In genomic region chr13:51625555-51626345, GRCh38 we compare ENCODE assay signal across 11 cellular contexts. TPM values are rescaled to one million over a fixed set of nuclear protein-coding genes. Genes with fewer than 3 reads are reported as not detected.
A peak's percentile ranks its signal among the peaks of the same experiment; 100 is the strongest.
DNase-seq lines count a peak whose midpoint lies in the region; ATAC-seq, FAIRE-seq and TF ChIP-seq lines count a peak whose summit lies in the region.
"Had no signal": no experiment of that assay in that cellular context is flagged by ENCODE, and none has a peak within 500 bp of the region (broad histone marks: within the 10 kb centered on the region; RNA-seq: fewer than 3 reads in every experiment).

No MANE protein-coding gene starts in this region.

- DNase-seq in activated naive CD4-positive, alpha-beta T cell treated with anti-CD3 and anti-CD28 coated beads, Interleukin-2, amount 10 ng/mL, durations not matched to agents 7 days and 5 days = no peak
- no peak for DNase-seq in HepG2 (ENCODE audit: low spot score)
- no peak for DNase-seq in suprapubic skin (ENCODE audit: low spot score in 2 of 2)
- no peak for DNase-seq in activated CD4-positive, CD25-positive, alpha-beta regulatory T cell treated with anti-CD3 and anti-CD28 coated beads, Interleukin-2, amount 50 U/mL, for 72 hours
- no peak for DNase-seq in small intestine
- DNase-seq: activated naive CD4-positive, alpha-beta T cell treated with anti-CD3 and anti-CD28 coated beads for 36 hours; NCI-H187 had no signal

- peaks cover 66% of the 10 kb centered on the region for H3K4me1 ChIP-seq in HepG2 (ENCODE audit: insufficient read depth, low read length)
- H3K4me1 ChIP-seq in suprapubic skin = peaks cover 70% of the 10 kb centered on the region
- no peaks in the 10 kb centered on the region for H3K4me1 ChIP-seq in small intestine (ENCODE audit: control insufficient read depth in 2 of 2, insufficient read depth in 1 of 2, low read depth in 1 of 2, low read length in 1 of 2)

- BruUV-seq in HepG2 (replicated peaks; lab: Mats Ljungman, UMichigan) = no TSS peak

- in situ Hi-C loops in HepG2 (cut with HindIII; ENCODE audit: extremely low pct_ligation_motif_present, low pct_unique_long_range_greater_than_20kb) = no loop called here

- POLR2A ChIA-PET in HepG2 (lab: Yijun Ruan, JAX) = interaction anchor here (2.3 kb wide), 1 partner anchor 173 kb away, joined by 7 read pairs; the partner anchor contains the start of gene INTS6

- TF ChIP-seq POLR2A in HepG2 (IDR thresholded peaks at IDR 0.05; ENCODE audit: insufficient read depth in 1 of 2, low read depth in 2 of 2, low read length in 2 of 2) (no peak), suprapubic skin (IDR thresholded peaks at IDR 0.05) (no peak)

- H3K36me3 Mint-ChIP-seq in activated naive CD4-positive, alpha-beta T cell treated with anti-CD3 and anti-CD28 coated beads, Interleukin-2, amount 50 U/mL, for 24 hours = no peaks in the 10 kb centered on the region
- H3K36me3 Mint-ChIP-seq in activated naive CD4-positive, alpha-beta T cell treated with anti-CD3 and anti-CD28 coated beads, Interleukin-2, amount 10 ng/mL, durations not matched to agents 7 days and 5 days = no peaks in the 10 kb centered on the region
- peaks cover 24% of the 10 kb centered on the region for H3K36me3 Mint-ChIP-seq in dendritic cell treated with granulocyte-macrophage colony-stimulating factor and Interleukin-4, amounts not matched to agents 40 ng/mL and 50 ng/mL, for 4 days (ENCODE audit: low read depth)

- FAIRE-seq in HepG2 (lab: Jason Lieb, UNC) (no peak), small intestine (lab: Jason Lieb, UNC) (no peak)

- no peak overlapping the region for H3K4me3 Mint-ChIP-seq in activated naive CD4-positive, alpha-beta T cell treated with anti-CD3 and anti-CD28 coated beads, Interleukin-2, amount 50 U/mL, for 24 hours
- no peak overlapping the region for H3K4me3 Mint-ChIP-seq in activated naive CD4-positive, alpha-beta T cell treated with anti-CD3 and anti-CD28 coated beads, Interleukin-2, amount 10 ng/mL, durations not matched to agents 7 days and 5 days
- no peak overlapping the region for H3K4me3 Mint-ChIP-seq in dendritic cell treated with granulocyte-macrophage colony-stimulating factor and Interleukin-4, amounts not matched to agents 40 ng/mL and 50 ng/mL, for 4 days
- H3K4me3 Mint-ChIP-seq: activated naive CD4-positive, alpha-beta T cell treated with anti-CD3 and anti-CD28 coated beads for 36 hours had no signal

- no peak for ATAC-seq in HepG2
- ATAC-seq in HG03469 (IDR thresholded peaks at IDR 0.05; ENCODE audit: unreplicated experiment) = no peak
- ATAC-seq: activated CD4-positive, CD25-positive, alpha-beta regulatory T cell treated with anti-CD3 and anti-CD28 coated beads, Interleukin-2, amount 50 U/mL, for 24 hours had no signal

- no peaks in the 10 kb centered on the region for H3K9me3 Mint-ChIP-seq in activated naive CD4-positive, alpha-beta T cell treated with anti-CD3 and anti-CD28 coated beads, Interleukin-2, amount 50 U/mL, for 24 hours
- no peaks in the 10 kb centered on the region for H3K9me3 Mint-ChIP-seq in activated naive CD4-positive, alpha-beta T cell treated with anti-CD3 and anti-CD28 coated beads, Interleukin-2, amount 10 ng/mL, durations not matched to agents 7 days and 5 days
- H3K9me3 Mint-ChIP-seq in dendritic cell treated with granulocyte-macrophage colony-stimulating factor and Interleukin-4, amounts not matched to agents 40 ng/mL and 50 ng/mL, for 4 days = no peaks in the 10 kb centered on the region
- H3K9me3 Mint-ChIP-seq: activated naive CD4-positive, alpha-beta T cell treated with anti-CD3 and anti-CD28 coated beads for 36 hours had no signal

- no peaks in the 10 kb centered on the region for H3K27me3 Mint-ChIP-seq in activated naive CD4-positive, alpha-beta T cell treated with anti-CD3 and anti-CD28 coated beads, Interleukin-2, amount 50 U/mL, for 24 hours
- no peaks in the 10 kb centered on the region for H3K27me3 Mint-ChIP-seq in activated naive CD4-positive, alpha-beta T cell treated with anti-CD3 and anti-CD28 coated beads, Interleukin-2, amount 10 ng/mL, durations not matched to agents 7 days and 5 days
- no peaks in the 10 kb centered on the region for H3K27me3 Mint-ChIP-seq in dendritic cell treated with granulocyte-macrophage colony-stimulating factor and Interleukin-4, amounts not matched to agents 40 ng/mL and 50 ng/mL, for 4 days

- H3K79me2 ChIP-seq in HepG2 (ENCODE audit: insufficient read depth, low read length) = peaks cover 81% of the 10 kb centered on the region

- H3K27ac Mint-ChIP-seq in activated naive CD4-positive, alpha-beta T cell treated with anti-CD3 and anti-CD28 coated beads, Interleukin-2, amount 50 U/mL, for 24 hours = peak overlapping the region; percentile 35
- H3K27ac Mint-ChIP-seq in activated naive CD4-positive, alpha-beta T cell treated with anti-CD3 and anti-CD28 coated beads, Interleukin-2, amount 10 ng/mL, durations not matched to agents 7 days and 5 days = no peak overlapping the region
- H3K27ac Mint-ChIP-seq in dendritic cell treated with granulocyte-macrophage colony-stimulating factor and Interleukin-4, amounts not matched to agents 40 ng/mL and 50 ng/mL, for 4 days = peak overlapping the region; percentile 80
- H3K27ac Mint-ChIP-seq: activated naive CD4-positive, alpha-beta T cell treated with anti-CD3 and anti-CD28 coated beads for 36 hours had no signal

- H3K27ac ChIP-seq in HepG2 (ENCODE audit: extremely low read length, insufficient read depth, low read length) (peak overlapping the region; percentile 27), suprapubic skin (peak overlapping the region; percentile 54), small intestine (ENCODE audit: low read depth in 1 of 2, low read length in 1 of 2) (no peak overlapping the region)

- peaks cover 42% of the 10 kb centered on the region for H3K4me1 Mint-ChIP-seq in activated naive CD4-positive, alpha-beta T cell treated with anti-CD3 and anti-CD28 coated beads, Interleukin-2, amount 50 U/mL, for 24 hours
- H3K4me1 Mint-ChIP-seq in activated naive CD4-positive, alpha-beta T cell treated with anti-CD3 and anti-CD28 coated beads, Interleukin-2, amount 10 ng/mL, durations not matched to agents 7 days and 5 days = peaks cover 23% of the 10 kb centered on the region
- H3K4me1 Mint-ChIP-seq in dendritic cell treated with granulocyte-macrophage colony-stimulating factor and Interleukin-4, amounts not matched to agents 40 ng/mL and 50 ng/mL, for 4 days (ENCODE audit: low read depth) = peaks cover 89% of the 10 kb centered on the region

- TF ChIP-seq EP300 in HepG2 (IDR thresholded peaks at IDR 0.05; ENCODE audit: low read depth in 2 of 2, low read length in 2 of 2) (no peak), HepG2 (CRISPR knock-in tag; IDR thresholded peaks at IDR 0.05; ENCODE audit: borderline replicate concordance) (no peak), suprapubic skin (IDR thresholded peaks at IDR 0.05) (no peak)

- 97% methylated on average over 7 of the region's 7 CpGs for WGBS in HepG2 (ENCODE audit: low lambda C conversion rate)
- WGBS in suprapubic skin = 43% methylated on average over 7 of the region's 7 CpGs
- WGBS in small intestine, 3 donors = 84 to 95% (median 84%) methylated on average over 7 of the region's 7 CpGs

- H3K9ac ChIP-seq in HepG2 (ENCODE audit: insufficient read depth, low read depth, low read length) = no peak overlapping the region

- intact Hi-C loops in dendritic cell treated with granulocyte-macrophage colony-stimulating factor and Interleukin-4, amounts not matched to agents 40 ng/mL and 50 ng/mL, for 4 days (cut with micrococcal nuclease) = no loop called here
- intact Hi-C loops in HepG2 (cut with micrococcal nuclease; ENCODE audit: unreplicated experiment) = no loop called here

- TF ChIP-seq CTCF in HepG2 (CRISPR knock-in tag; IDR thresholded peaks at IDR 0.05) = no peak
- TF ChIP-seq CTCF in suprapubic skin (IDR thresholded peaks at IDR 0.05) = no peak

- H4K20me1 ChIP-seq in HepG2 (ENCODE audit: insufficient read depth, low read length) = no peaks in the 10 kb centered on the region

- H3K4me3 ChIP-seq in HepG2 (replicated peaks in 1 of 3; ENCODE audit: insufficient read depth in 1 of 3, low read depth in 2 of 3, low read length in 3 of 3) = no peak overlapping the region
- no peak overlapping the region for H3K4me3 ChIP-seq in suprapubic skin
- H3K4me3 ChIP-seq in small intestine (ENCODE audit: low read depth in 1 of 2, low read length in 2 of 2) = no peak overlapping the region

- H3K9me3 ChIP-seq in HepG2 (ENCODE audit: low read length) (no peaks in the 10 kb centered on the region), suprapubic skin (no peaks in the 10 kb centered on the region), small intestine (ENCODE audit: control insufficient read depth, low read depth) (no peaks in the 10 kb centered on the region)

- CTCF ChIA-PET in activated naive CD4-positive, alpha-beta T cell treated with anti-CD3 and anti-CD28 coated beads, Interleukin-2, amount 10 ng/mL, durations not matched to agents 7 days and 5 days (lab: Charles Lee) = no interaction called here
- CTCF ChIA-PET in HepG2 (lab: Yijun Ruan, JAX; ENCODE audit: low intra/inter-chr PET ratio, low total read pairs) = no interaction called here

- H3K4me2 ChIP-seq in HepG2 (ENCODE audit: low read depth, low read length) = no peak overlapping the region

- TF ChIP-seq RAD21 in HepG2 (CRISPR knock-in tag; IDR thresholded peaks at IDR 0.05) = no peak

- no peak overlapping the region for H2AFZ ChIP-seq in HepG2 (ENCODE audit: low read length)

- no peaks in the 10 kb centered on the region for H3K27me3 ChIP-seq in HepG2 (ENCODE audit: control insufficient read depth in 1 of 2, insufficient read depth in 2 of 2, low read length in 2 of 2)
- H3K27me3 ChIP-seq in suprapubic skin = no peaks in the 10 kb centered on the region
- no peaks in the 10 kb centered on the region for H3K27me3 ChIP-seq in small intestine (ENCODE audit: control insufficient read depth in 2 of 2, insufficient read depth in 2 of 2, low read length in 2 of 2)

- H3K36me3 ChIP-seq in HepG2 (replicated peaks in 1 of 2; ENCODE audit: control insufficient read depth in 1 of 2, insufficient read depth in 2 of 2, low read length in 2 of 2) (peaks cover 0 to 4% of the 10 kb centered on the region in 2 experiments; a peak in 3 of 5 replicates), suprapubic skin (no peaks in the 10 kb centered on the region), small intestine (ENCODE audit: control insufficient read depth in 2 of 2, insufficient read depth in 2 of 2, low read length in 2 of 2) (no peaks in the 10 kb centered on the region)

RNA-seq across cellular contexts. Expression of gene WDFY2, which starts 41.5 kb away (rescaled TPM):
- total RNA-seq in HepG2 (2016; rRNA removed; fragmentation: Illumina TruSeq; extraction: Trizol) = 16.4 and 22.6 TPM in 2 replicates
- total RNA-seq in HepG2 (2016; cell fraction: cytosol; rRNA removed; fragmentation: Illumina TruSeq; extraction: Trizol; ENCODE audit: low read depth) = 2.3 and 2.6 TPM in 2 replicates
- total RNA-seq in HepG2 (2016; cell fraction: insoluble cytoplasmic fraction; rRNA removed; fragmentation: Illumina TruSeq; extraction: Trizol) = 17.3 and 21.4 TPM in 2 replicates
- 5.6 and 7.0 TPM in 2 replicates for total RNA-seq in HepG2 (2016; cell fraction: membrane; rRNA removed; fragmentation: Illumina TruSeq; extraction: Trizol)
- total RNA-seq in HepG2 (2016; cell fraction: nucleus; rRNA removed; fragmentation: Illumina TruSeq; extraction: Trizol) = 70.9 and 71.5 TPM in 2 replicates
- polyA plus RNA-seq in HepG2 (2011; rRNA removed) = 27.0 and 27.5 TPM in 2 replicates
- polyA plus RNA-seq in HepG2 (2011; cell fraction: cytosol; rRNA removed) = 8.0 and 11.1 TPM in 2 replicates
- polyA plus RNA-seq in HepG2 (2011; cell fraction: nucleus; rRNA removed) = 67.6 and 71.9 TPM in 2 replicates
- polyA plus RNA-seq in HepG2 (2012) = 21.4 and 23.6 TPM in 2 replicates
- polyA plus RNA-seq in HepG2 (2016; cell fraction: cytosol; fragmentation: Illumina TruSeq; extraction: Trizol; ENCODE audit: low read depth) = 1.3 and 1.7 TPM in 2 replicates
- polyA plus RNA-seq in HepG2 (2016; cell fraction: insoluble cytoplasmic fraction; fragmentation: Illumina TruSeq; extraction: Trizol; ENCODE audit: low read depth) = 16.8 and 17.1 TPM in 2 replicates
- polyA plus RNA-seq in HepG2 (2016; cell fraction: membrane; fragmentation: Illumina TruSeq; extraction: Trizol; ENCODE audit: low read depth) = 3.4 and 3.7 TPM in 2 replicates
- 63.8 and 64.3 TPM in 2 replicates for polyA plus RNA-seq in HepG2 (2016; cell fraction: nucleus; fragmentation: Illumina TruSeq; extraction: Trizol; ENCODE audit: insufficient read depth, low read depth)
- 10.1 and 51.6 TPM in 2 replicates for polyA minus RNA-seq in HepG2 (2011; rRNA and poly(A)+ RNA removed; ENCODE audit: low replicate concordance)
- 12.9 and 15.9 TPM in 2 replicates for polyA minus RNA-seq in HepG2 (2011; cell fraction: cytosol; rRNA and poly(A)+ RNA removed)
- polyA minus RNA-seq in HepG2 (2011; cell fraction: nucleus; rRNA and poly(A)+ RNA removed) = 150 and 174 TPM in 2 replicates
- 10 to 100 TPM; 35.3 to 99.2 (median 40.4) TPM for total RNA-seq in suprapubic skin
- 1 to 10 TPM in 1 of 3 donors, under 1 TPM in 2; 0.81 to 2.5 (median 0.89) TPM for polyA plus RNA-seq in small intestine

Comparison
In these comparisons a context has a peak if more than half of its experiments do, and no peak if none do; other contexts are left out.
1. H3K27ac ChIP-seq: peak in HepG2 (single experiment) and suprapubic skin (single experiment); none in small intestine (0 of 2).